ENCODE assay signal across 1 cellular context in genomic region chr6:52760105-52760765, GRCh38.
TF ChIP-seq lines count a peak whose summit lies in the region.

No MANE protein-coding gene starts in this region.

TF ChIP-seq in HepG2, 621 proteins besides CTCF, POLR2A, EP300 and RAD21:
- peak; percentile 81; the same call in 1 of the 2 replicates for TF ChIP-seq SIX1 (CRISPR knock-in tag; IDR thresholded peaks at IDR 0.05; ENCODE audit: borderline replicate concordance)
- 0 out of 2 replicates have a peak, but pooled peaks have one; percentile 10 for TF ChIP-seq ONECUT2 (CRISPR knock-in tag; IDR thresholded peaks at IDR 0.05)
- no peak for TF ChIP-seq TRIM22 (IDR thresholded peaks at IDR 0.05)
- no peak for TF ChIP-seq ELF3 (CRISPR knock-in tag; IDR thresholded peaks at IDR 0.05)
- peak; percentile 23; the same call in 1 of the 2 replicates for TF ChIP-seq SIX4 (CRISPR knock-in tag; IDR thresholded peaks at IDR 0.05)
